In the genomic region with DNA sequence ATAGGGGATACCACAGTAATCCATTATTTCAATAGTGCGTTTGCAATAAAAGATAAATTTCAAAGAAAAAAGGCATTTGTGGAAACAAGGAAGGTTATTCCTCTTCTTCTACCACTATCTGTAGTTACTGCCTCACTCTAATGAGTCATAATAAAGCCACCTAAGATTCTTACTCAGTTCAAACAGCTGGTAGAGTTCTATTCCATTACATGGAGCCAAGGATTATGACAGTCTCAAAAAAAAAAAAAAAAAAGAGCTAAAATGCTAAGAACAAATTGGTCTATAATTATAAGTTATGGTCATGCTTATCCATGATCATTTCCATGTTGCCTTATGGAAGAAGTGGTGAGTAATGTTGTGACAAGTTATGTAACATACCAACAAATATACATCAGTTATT, we compare ENCODE assay signal across 12 cellular contexts.
"Had no signal": no experiment of that assay in that cellular context is flagged by ENCODE, and none has a peak within 500 bp of the region (broad histone marks: within the 10 kb centered on the region; RNA-seq: fewer than 3 reads in every experiment).

No MANE protein-coding gene starts in this region.

- H3K27ac ChIP-seq: right atrium auricular region, thyroid gland had no signal

- DNase-seq: activated naive CD4-positive, alpha-beta T cell treated with anti-CD3 and anti-CD28 coated beads, Interleukin-2, amount 50 U/mL, for 16 hours; activated T-cell treated with anti-CD3 and anti-CD28 coated beads, Interleukin-2, amount 50 U/mL, for 1 hour; amniotic stem cell; left cardiac atrium; naive thymus-derived CD8-positive, alpha-beta T cell; posterior cingulate gyrus; small intestine; T-helper 2 cell had no signal

- ATAC-seq: naive thymus-derived CD8-positive, alpha-beta T cell; stimulated activated effector memory CD8-positive, alpha-beta T cell treated with anti-CD3 and anti-CD28 coated beads, Interleukin-12 subunit alpha, Interleukin-12 subunit beta, amount 100 ng/mL, for 72 hours had no signal

- H3K27ac Mint-ChIP-seq: brain; stimulated activated effector memory CD8-positive, alpha-beta T cell treated with anti-CD3 and anti-CD28 coated beads, Interleukin-12 subunit alpha, Interleukin-12 subunit beta, amount 100 ng/mL, for 72 hours had no signal

- H3K4me3 ChIP-seq: right atrium auricular region, thyroid gland had no signal

- H3K4me3 Mint-ChIP-seq: brain; naive thymus-derived CD8-positive, alpha-beta T cell; stimulated activated effector memory CD8-positive, alpha-beta T cell treated with anti-CD3 and anti-CD28 coated beads, Interleukin-12 subunit alpha, Interleukin-12 subunit beta, amount 100 ng/mL, for 72 hours had no signal

- H3K27me3 Mint-ChIP-seq: naive thymus-derived CD8-positive, alpha-beta T cell had no signal

- H3K9me3 Mint-ChIP-seq: stimulated activated effector memory CD8-positive, alpha-beta T cell treated with anti-CD3 and anti-CD28 coated beads, Interleukin-12 subunit alpha, Interleukin-12 subunit beta, amount 100 ng/mL, for 72 hours had no signal

- H3K4me1 Mint-ChIP-seq: brain had no signal
